Comparison of ENCODE assay signal across 28 cellular contexts in the genomic region with DNA sequence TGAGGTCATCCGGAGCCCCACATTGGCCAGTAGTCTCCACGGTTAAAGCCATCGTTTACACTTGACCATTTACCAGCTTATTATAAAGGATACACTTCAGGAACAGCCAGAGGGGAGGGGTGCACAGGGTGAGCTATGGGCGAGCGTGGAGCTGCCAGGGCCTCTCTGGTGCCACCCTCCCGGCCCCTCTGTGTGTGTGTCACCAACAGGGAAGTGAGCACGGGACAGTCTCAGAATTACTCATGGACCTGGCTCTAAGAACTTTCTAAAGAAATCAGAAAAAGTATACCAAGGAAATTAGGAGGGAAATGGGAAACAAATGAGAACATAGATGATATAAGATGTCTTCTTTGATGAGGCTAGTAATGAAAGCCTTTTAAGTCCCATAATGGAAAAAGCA. TPM values are rescaled to one million over a fixed set of nuclear protein-coding genes. Genes with fewer than 3 reads are reported as not detected.
"Had no signal": no experiment of that assay in that cellular context is flagged by ENCODE, and none has a peak within 500 bp of the region (broad histone marks: within the 10 kb centered on the region; RNA-seq: fewer than 3 reads in every experiment).

No MANE protein-coding gene starts in this region.

- H3K27ac ChIP-seq: breast epithelium, SJCRH30 had no signal

- H3K9me3 Mint-ChIP-seq: activated naive CD4-positive, alpha-beta T cell treated with anti-CD3 and anti-CD28 coated beads for 36 hours; activated naive CD8-positive, alpha-beta T cell treated with anti-CD3 and anti-CD28 coated beads, Interleukin-2, amount 10 ng/mL, durations not matched to agents 7 days and 5 days; activated T-cell treated with anti-CD3 and anti-CD28 coated beads, Interleukin-2, amount 50 U/mL, for 24 hours; activated T-helper 17 cell treated with anti-CD3 and anti-CD28 coated beads, Interleukin-2, amount 50 U/mL, for 72 hours had no signal

- H3K27me3 Mint-ChIP-seq: activated CD8-positive, alpha-beta memory T cell treated with anti-CD3 and anti-CD28 coated beads, Interleukin-2, amount 10 ng/mL, durations not matched to agents 7 days and 5 days; activated naive CD8-positive, alpha-beta T cell treated with anti-CD3 and anti-CD28 coated beads, Interleukin-2, amount 10 ng/mL, durations not matched to agents 7 days and 5 days; activated T-cell treated with anti-CD3 and anti-CD28 coated beads, Interleukin-2, amount 50 U/mL, for 24 hours; activated T-helper 17 cell treated with anti-CD3 and anti-CD28 coated beads, Interleukin-2, amount 50 U/mL, for 72 hours had no signal

- H3K27ac Mint-ChIP-seq: activated CD8-positive, alpha-beta memory T cell treated with anti-CD3 and anti-CD28 coated beads, Interleukin-2, amount 10 ng/mL, durations not matched to agents 7 days and 5 days; activated naive CD4-positive, alpha-beta T cell treated with anti-CD3 and anti-CD28 coated beads for 36 hours; activated T-helper 17 cell treated with anti-CD3 and anti-CD28 coated beads, Interleukin-2, amount 50 U/mL, for 72 hours had no signal

- H3K27me3 ChIP-seq: breast epithelium, MG63, SJCRH30 had no signal

- DNase-seq: activated CD4-positive, alpha-beta T cell treated with anti-CD3 and anti-CD28 coated beads for 48 hours; activated CD4-positive, alpha-beta T cell treated with anti-CD3 and anti-CD28 coated beads, Interleukin-2, amount 50 U/mL, for 4 hours; activated CD8-positive, alpha-beta memory T cell treated with anti-CD3 and anti-CD28 coated beads, Interleukin-2, amount 10 ng/mL, durations not matched to agents 7 days and 5 days; activated gamma-delta T cell; activated naive CD4-positive, alpha-beta T cell treated with anti-CD3 and anti-CD28 coated beads for 36 hours; activated naive CD8-positive, alpha-beta T cell treated with anti-CD3 and anti-CD28 coated beads, Interleukin-2, amount 10 ng/mL, durations not matched to agents 7 days and 5 days; activated T-cell treated with anti-CD3 and anti-CD28 coated beads, Interleukin-2, amount 50 U/mL, for 24 hours; aorta; caudate nucleus; MG63; NCI-H1105; NCI-H1436 treated with DMSO at 0.1 percent for 48 hours; NCI-H1930; NCI-H2171; NCI-H2227 treated with DMSO at 0.1 percent for 48 hours; NCI-H446 treated with DMSO at 0.1 percent for 48 hours; NCI-H524 treated with DMSO at 0.1 percent for 48 hours; NCI-H748 treated with DMSO at 0.1 percent for 48 hours; OCI-M1; Right ventricle myocardium superior; RPMI8226; SJCRH30; SK-N-SH; T-helper 1 cell had no signal

- H3K4me3 Mint-ChIP-seq: activated CD8-positive, alpha-beta memory T cell treated with anti-CD3 and anti-CD28 coated beads, Interleukin-2, amount 10 ng/mL, durations not matched to agents 7 days and 5 days; activated naive CD4-positive, alpha-beta T cell treated with anti-CD3 and anti-CD28 coated beads for 36 hours; activated naive CD8-positive, alpha-beta T cell treated with anti-CD3 and anti-CD28 coated beads, Interleukin-2, amount 10 ng/mL, durations not matched to agents 7 days and 5 days; activated T-cell treated with anti-CD3 and anti-CD28 coated beads, Interleukin-2, amount 50 U/mL, for 24 hours; activated T-helper 17 cell treated with anti-CD3 and anti-CD28 coated beads, Interleukin-2, amount 50 U/mL, for 72 hours had no signal

- H3K9me3 ChIP-seq: breast epithelium, MG63, SJCRH30, SK-N-SH had no signal

- H3K4me1 ChIP-seq: breast epithelium had no signal

- H3K4me3 ChIP-seq: breast epithelium, MG63, SJCRH30 had no signal

- ATAC-seq: activated CD4-positive, CD25-positive, alpha-beta regulatory T cell treated with anti-CD3 and anti-CD28 coated beads, Interleukin-2, amount 50 U/mL, for 24 hours; activated CD8-positive, alpha-beta memory T cell treated with anti-CD3 and anti-CD28 coated beads, Interleukin-2, amount 10 ng/mL, durations not matched to agents 7 days and 5 days; activated T-helper 17 cell treated with anti-CD3 and anti-CD28 coated beads, Interleukin-2, amount 50 U/mL, for 72 hours; Panc1 had no signal

- H3K4me2 ChIP-seq: SK-N-SH had no signal

- H3K9ac ChIP-seq: SK-N-SH had no signal

RNA-seq across cellular contexts. Expression of a gene that starts 15.0 kb away (rescaled TPM):
- total RNA-seq: breast epithelium, SJCRH30 had no signal
